Comparison of ENCODE assay signal across 12 cellular contexts in the genomic region with DNA sequence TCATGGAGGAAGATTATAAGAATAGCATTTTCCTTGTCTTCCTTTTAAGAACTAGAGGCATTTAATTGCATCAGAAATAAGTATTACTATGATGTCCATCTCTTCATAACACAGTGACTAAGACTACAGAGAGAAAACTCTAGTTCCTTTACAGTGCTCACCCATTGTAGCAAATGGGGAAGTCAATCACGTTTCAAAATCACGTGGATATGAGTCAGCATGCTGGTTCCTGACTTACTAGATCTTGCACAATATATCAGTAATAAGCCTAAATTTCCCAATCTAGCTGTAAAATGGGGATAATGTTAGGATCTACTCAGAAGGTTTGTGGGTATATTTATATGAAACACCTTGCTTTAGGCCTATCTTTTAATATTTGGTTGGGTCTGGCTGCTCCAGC.
DNase-seq lines count a peak whose midpoint lies in the region; ATAC-seq, FAIRE-seq and TF ChIP-seq lines count a peak whose summit lies in the region.
"Had no signal": no experiment of that assay in that cellular context is flagged by ENCODE, and none has a peak within 500 bp of the region (broad histone marks: within the 10 kb centered on the region; RNA-seq: fewer than 3 reads in every experiment).

No MANE protein-coding gene starts in this region.

- no peak overlapping the region for H4K8ac ChIP-seq in neuronal stem cell (ENCODE audit: low read depth, low read length)

- H2BK12ac ChIP-seq in neuronal stem cell (ENCODE audit: low read length), result no peak overlapping the region

- H2BK120ac ChIP-seq in neuronal stem cell (ENCODE audit: low read depth, low read length), result no peak overlapping the region

- intact Hi-C loops in K562 (cut with micrococcal nuclease), result no loop called here

- in situ Hi-C loops in K562 (cut with MboI), result no loop called here

- H3K79me2 ChIP-seq in K562 (ENCODE audit: control insufficient read depth, insufficient read depth, low read length), result no peaks in the 10 kb centered on the region

- H3K4ac ChIP-seq in neuronal stem cell (ENCODE audit: low read length), result no peak overlapping the region

- H3K4me3 ChIP-seq in K562 (no peak overlapping the region), neuronal stem cell (ENCODE audit: low read length in 2 of 2) (no peak overlapping the region)
- H3K4me3 ChIP-seq: dorsolateral prefrontal cortex had no signal

- no peaks in the 10 kb centered on the region for H3K4me1 Mint-ChIP-seq in stimulated activated memory B cell treated with anti-CD40 and anti-IgM and Interleukin-4, amounts not matched to agents 10 μg/mL and 1 μg/mL and 100 μg/mL, for 72 hours
- H3K4me1 Mint-ChIP-seq in immature natural killer cell, result no peaks in the 10 kb centered on the region

- no peak overlapping the region for H3K23ac ChIP-seq in neuronal stem cell (ENCODE audit: low read depth, low read length, poor library complexity)

- no peak overlapping the region for H2BK15ac ChIP-seq in neuronal stem cell (ENCODE audit: low read length)

- no peaks in the 10 kb centered on the region; the same call in 1 of the 2 replicates for H3K9me3 ChIP-seq in K562 (replicated peaks; ENCODE audit: control insufficient read depth, insufficient read depth, low read depth, low read length)
- no peaks in the 10 kb centered on the region for H3K9me3 ChIP-seq in neuronal stem cell (replicated peaks in 1 of 2; ENCODE audit: control insufficient read depth in 2 of 2, insufficient read depth in 1 of 2, low read depth in 1 of 2, low read length in 2 of 2)

- WGBS in K562 (ENCODE audit: insufficient coverage, low coverage, missing lambda C conversion rate), result 3% methylated on average over 2 of the region's 2 CpGs
- WGBS in neuronal stem cell (ENCODE audit: extremely low coverage in 2 of 2, insufficient read length in 2 of 2, insufficient replicate concordance in 1 of 2), 2 donors, result no CpG with 5 or more reads among the region's 2 CpGs

- no peak overlapping the region for H3K14ac ChIP-seq in neuronal stem cell (ENCODE audit: low read length)

- TF ChIP-seq CTCF in K562 (IDR thresholded peaks at IDR 0.05 in 2 of 3, conservative IDR thresholded peaks at IDR 0.05 in 1 of 3; ENCODE audit: insufficient read depth in 2 of 3, low read depth in 1 of 3, low read length in 3 of 3), result no peak

- no peak for FAIRE-seq in K562 (lab: Jason Lieb, UNC)
- FAIRE-seq: small intestine had no signal

- H3K27ac Mint-ChIP-seq in stimulated activated memory B cell treated with anti-CD40 and anti-IgM and Interleukin-4, amounts not matched to agents 10 μg/mL and 1 μg/mL and 100 μg/mL, for 72 hours, result no peak overlapping the region
- no peak overlapping the region for H3K27ac Mint-ChIP-seq in immature natural killer cell

- no peaks in the 10 kb centered on the region for H3K36me3 Mint-ChIP-seq in stimulated activated memory B cell treated with anti-CD40 and anti-IgM and Interleukin-4, amounts not matched to agents 10 μg/mL and 1 μg/mL and 100 μg/mL, for 72 hours
- peaks cover 0 to 1% (median 0%) of the 10 kb centered on the region in 3 donors for H3K36me3 Mint-ChIP-seq in immature natural killer cell

- H3K4me1 ChIP-seq in K562 (replicated peaks in 1 of 2; ENCODE audit: control insufficient read depth in 2 of 2, insufficient read depth in 2 of 2, low read length in 2 of 2), result no peaks in the 10 kb centered on the region
- peaks cover 0 to 3% of the 10 kb centered on the region in 2 donors for H3K4me1 ChIP-seq in neuronal stem cell (ENCODE audit: control insufficient read depth in 2 of 2, insufficient read depth in 1 of 2, low read depth in 1 of 2, low read length in 2 of 2)

- no peaks in the 10 kb centered on the region for H3K27me3 ChIP-seq in K562 (ENCODE audit: control insufficient read depth in 2 of 2, insufficient read depth in 2 of 2, low read length in 2 of 2)
- no peaks in the 10 kb centered on the region for H3K27me3 ChIP-seq in neuronal stem cell (ENCODE audit: control insufficient read depth in 3 of 3, insufficient read depth in 3 of 3, low read depth in 1 of 3, low read length in 3 of 3)

- no peaks in the 10 kb centered on the region for H3K9me1 ChIP-seq in K562 (ENCODE audit: control insufficient read depth, insufficient read depth, low read length)

- TF ChIP-seq EP300 in K562 (IDR thresholded peaks at IDR 0.05; ENCODE audit: low read length), result no peak

- peak; percentile 18 for DNase-seq in M059J (ENCODE audit: low read depth)
- no peak for DNase-seq in K562 (ENCODE audit: extremely low read depth in 1 of 4, low spot score in 3 of 4)
- no peak for DNase-seq in neuronal stem cell (ENCODE audit: low spot score)
- no peak for DNase-seq in DMS79 treated with DMSO at 0.1 percent for 48 hours (lab: John Stamatoyannopoulos, UW)
- DNase-seq in immature natural killer cell, result no peak
- DNase-seq: dorsolateral prefrontal cortex, left ventricle myocardium superior, NCI-H187, small intestine had no signal

- no peak for TF ChIP-seq POLR2A in K562 (conservative IDR thresholded peaks at IDR 0.05)

- H3K36me3 ChIP-seq in K562 (ENCODE audit: control insufficient read depth, insufficient read depth, low read length) (no peaks in the 10 kb centered on the region), neuronal stem cell (replicated peaks in 1 of 2; ENCODE audit: control insufficient read depth in 2 of 2, insufficient read depth in 2 of 2, low read length in 2 of 2) (no peaks in the 10 kb centered on the region)

- no peaks in the 10 kb centered on the region for H3K27me3 Mint-ChIP-seq in stimulated activated memory B cell treated with anti-CD40 and anti-IgM and Interleukin-4, amounts not matched to agents 10 μg/mL and 1 μg/mL and 100 μg/mL, for 72 hours
- H3K27me3 Mint-ChIP-seq in immature natural killer cell (ENCODE audit: low read depth in 3 of 3), result peaks cover 0 to 4% (median 1%) of the 10 kb centered on the region in 3 donors

- TF ChIP-seq RAD21 in K562 (CRISPR knock-in tag; conservative IDR thresholded peaks at IDR 0.05 in 1 of 2, IDR thresholded peaks at IDR 0.05 in 1 of 2), result no peak

- CTCF ChIA-PET in K562 (lab: Yijun Ruan, JAX; ENCODE audit: low intra/inter-chr PET ratio), result no interaction called here

- H3K9me3 Mint-ChIP-seq in stimulated activated memory B cell treated with anti-CD40 and anti-IgM and Interleukin-4, amounts not matched to agents 10 μg/mL and 1 μg/mL and 100 μg/mL, for 72 hours, result peaks cover 3% of the 10 kb centered on the region
- no peaks in the 10 kb centered on the region for H3K9me3 Mint-ChIP-seq in immature natural killer cell

- H3K18ac ChIP-seq in neuronal stem cell (ENCODE audit: low read length), result no peak overlapping the region

- H3K9ac ChIP-seq in K562 (ENCODE audit: insufficient read depth in 1 of 2, low read depth in 2 of 2, low read length in 2 of 2) (no peak overlapping the region), neuronal stem cell (ENCODE audit: low read depth, low read length, poor library complexity) (no peak overlapping the region)

- ATAC-seq in GM18909 (IDR thresholded peaks at IDR 0.05; ENCODE audit: poor library complexity, unreplicated experiment) (peak; percentile 68), K562 (no peak), GM19397 (IDR thresholded peaks at IDR 0.05; ENCODE audit: unreplicated experiment) (no peak)
- peak; percentile 57 for ATAC-seq in stimulated activated memory B cell treated with anti-CD40 and anti-IgM and Interleukin-4, amounts not matched to agents 10 μg/mL and 1 μg/mL and 100 μg/mL, for 72 hours
- ATAC-seq: left ventricle myocardium superior had no signal

- H2AK5ac ChIP-seq in neuronal stem cell (ENCODE audit: low read depth, low read length), result no peak overlapping the region

- no peak overlapping the region for H3K27ac ChIP-seq in K562 (ENCODE audit: extremely low read depth, low read depth, low read length)
- H3K27ac ChIP-seq in neuronal stem cell (replicated peaks; ENCODE audit: low read length), result no peak overlapping the region
- H3K27ac ChIP-seq: dorsolateral prefrontal cortex had no signal

- no peak overlapping the region for H2BK5ac ChIP-seq in neuronal stem cell (ENCODE audit: low read length)

- H3K4me2 ChIP-seq in K562 (ENCODE audit: insufficient read depth, low read length) (no peak overlapping the region), neuronal stem cell (ENCODE audit: insufficient read depth, low read length, poor library complexity, severe bottlenecking) (no peak overlapping the region)

- H2AFZ ChIP-seq in K562 (ENCODE audit: low read depth, low read length) (no peak overlapping the region), neuronal stem cell (ENCODE audit: low read length) (no peak overlapping the region)

- BruUV-seq in K562 (replicated peaks; lab: Mats Ljungman, UMichigan), result no TSS peak

- no peak overlapping the region for H4K91ac ChIP-seq in neuronal stem cell (ENCODE audit: low read depth, low read length, poor library complexity)

- H3K4me3 Mint-ChIP-seq in stimulated activated memory B cell treated with anti-CD40 and anti-IgM and Interleukin-4, amounts not matched to agents 10 μg/mL and 1 μg/mL and 100 μg/mL, for 72 hours, result no peak overlapping the region
- no peak overlapping the region for H3K4me3 Mint-ChIP-seq in immature natural killer cell

- H3K79me1 ChIP-seq in neuronal stem cell (ENCODE audit: low read depth, low read length), result no peaks in the 10 kb centered on the region

- no peaks in the 10 kb centered on the region for H4K20me1 ChIP-seq in K562 (replicated peaks; ENCODE audit: control insufficient read depth, insufficient read depth, low read length)

- POLR2A ChIA-PET in K562 (lab: Yijun Ruan, JAX), result no interaction called here

TF ChIP-seq in K562, 482 proteins besides CTCF, POLR2A, EP300 and RAD21 (continues in another document):
- TF ChIP-seq, protein P1, sequence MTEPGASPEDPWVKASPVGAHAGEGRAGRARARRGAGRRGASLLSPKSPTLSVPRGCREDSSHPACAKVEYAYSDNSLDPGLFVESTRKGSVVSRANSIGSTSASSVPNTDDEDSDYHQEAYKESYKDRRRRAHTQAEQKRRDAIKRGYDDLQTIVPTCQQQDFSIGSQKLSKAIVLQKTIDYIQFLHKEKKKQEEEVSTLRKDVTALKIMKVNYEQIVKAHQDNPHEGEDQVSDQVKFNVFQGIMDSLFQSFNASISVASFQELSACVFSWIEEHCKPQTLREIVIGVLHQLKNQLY (CRISPR knock-in tag; conservative IDR thresholded peaks at IDR 0.05), result no peak
- TF ChIP-seq, protein P2, sequence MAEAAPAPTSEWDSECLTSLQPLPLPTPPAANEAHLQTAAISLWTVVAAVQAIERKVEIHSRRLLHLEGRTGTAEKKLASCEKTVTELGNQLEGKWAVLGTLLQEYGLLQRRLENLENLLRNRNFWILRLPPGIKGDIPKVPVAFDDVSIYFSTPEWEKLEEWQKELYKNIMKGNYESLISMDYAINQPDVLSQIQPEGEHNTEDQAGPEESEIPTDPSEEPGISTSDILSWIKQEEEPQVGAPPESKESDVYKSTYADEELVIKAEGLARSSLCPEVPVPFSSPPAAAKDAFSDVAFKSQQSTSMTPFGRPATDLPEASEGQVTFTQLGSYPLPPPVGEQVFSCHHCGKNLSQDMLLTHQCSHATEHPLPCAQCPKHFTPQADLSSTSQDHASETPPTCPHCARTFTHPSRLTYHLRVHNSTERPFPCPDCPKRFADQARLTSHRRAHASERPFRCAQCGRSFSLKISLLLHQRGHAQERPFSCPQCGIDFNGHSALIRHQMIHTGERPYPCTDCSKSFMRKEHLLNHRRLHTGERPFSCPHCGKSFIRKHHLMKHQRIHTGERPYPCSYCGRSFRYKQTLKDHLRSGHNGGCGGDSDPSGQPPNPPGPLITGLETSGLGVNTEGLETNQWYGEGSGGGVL (CRISPR knock-in tag; IDR thresholded peaks at IDR 0.05), result no peak
- TF ChIP-seq FOSL1 (tag; conservative IDR thresholded peaks at IDR 0.05), result peak; percentile 38

Comparison
In these comparisons a context has a peak if more than half of its experiments do, and no peak if none do; other contexts are left out.
1. ATAC-seq: peak in GM18909 (single experiment) and stimulated activated memory B cell treated with anti-CD40 and anti-IgM and Interleukin-4, amounts not matched to agents 10 μg/mL and 1 μg/mL and 100 μg/mL, for 72 hours (single experiment); none in K562 (single experiment) and GM19397 (single experiment).